ENCODE assay signal across 17 cellular contexts in genomic region chr2:74779587-74780135, GRCh38. TPM values are rescaled to one million over a fixed set of nuclear protein-coding genes. Genes with fewer than 3 reads are reported as not detected.
A peak's percentile ranks its signal among the peaks of the same experiment; 100 is the strongest.
DNase-seq lines count a peak whose midpoint lies in the region; TF ChIP-seq lines count a peak whose summit lies in the region.
"Had no signal": no experiment of that assay in that cellular context is flagged by ENCODE, and none has a peak within 500 bp of the region (broad histone marks: within the 10 kb centered on the region; RNA-seq: fewer than 3 reads in every experiment).

No MANE protein-coding gene starts in this region.

- peaks cover 28% of the 10 kb centered on the region for H3K4me1 Mint-ChIP-seq in endothelial cell (ENCODE audit: unreplicated experiment)

- H3K27me3 Mint-ChIP-seq in endothelial cell (ENCODE audit: unreplicated experiment), result peaks cover 8% of the 10 kb centered on the region

- DNase-seq in DMS53 (lab: John Stamatoyannopoulos, UW), result peak; percentile 69
- DNase-seq in DMS53 treated with DMSO at 0.1 percent for 48 hours (lab: John Stamatoyannopoulos, UW; ENCODE audit: unreplicated experiment), result no peak
- peak; percentile 18 for DNase-seq in DMS79 (lab: John Stamatoyannopoulos, UW)
- no peak for DNase-seq in endothelial cell (ENCODE audit: low spot score)
- DNase-seq in mucosa of gallbladder (ENCODE audit: low spot score), result peak; percentile 19
- no peak for DNase-seq in dermis blood vessel endothelial cell
- DNase-seq in SHP77 treated with DMSO at 0.1 percent for 48 hours (lab: John Stamatoyannopoulos, UW), result no peak
- no peak for DNase-seq in D341Med (ENCODE audit: low spot score)
- DNase-seq: 8988T; CD4-positive, CD25-positive, alpha-beta regulatory T cell; GDM1; H9; Kasumi-1; MM.1S; NCI-H1092; NCI-H2227 treated with DMSO at 0.1 percent for 48 hours; SW 1271 had no signal

- no peaks in the 10 kb centered on the region for H3K9me3 Mint-ChIP-seq in endothelial cell (ENCODE audit: unreplicated experiment)
- H3K9me3 Mint-ChIP-seq: H9 had no signal

- H3K36me3 Mint-ChIP-seq in endothelial cell (ENCODE audit: low read depth, unreplicated experiment), result peaks cover 9% of the 10 kb centered on the region
- H3K36me3 Mint-ChIP-seq: CD4-positive, CD25-positive, alpha-beta regulatory T cell had no signal

- peak overlapping the region; percentile 22 for H3K27ac Mint-ChIP-seq in endothelial cell (ENCODE audit: unreplicated experiment)

- no peak for TF ChIP-seq CTCF in endothelial cell (IDR thresholded peaks at IDR 0.05; ENCODE audit: unreplicated experiment)

- H3K4me3 Mint-ChIP-seq in endothelial cell (ENCODE audit: unreplicated experiment), result no peak overlapping the region
- H3K4me3 Mint-ChIP-seq: CD4-positive, CD25-positive, alpha-beta regulatory T cell; H9 had no signal

RNA-seq across cellular contexts. Expression of gene HK2, which starts 54.3 kb away (rescaled TPM):
- total RNA-seq in endothelial cell (ENCODE audit: unreplicated experiment) (23.2 TPM), mucosa of gallbladder (23.7 TPM), dermis blood vessel endothelial cell (3.1 and 7.6 TPM in 2 replicates)

Comparison
In these comparisons a context has a peak if more than half of its experiments do, and no peak if none do; other contexts are left out.
1. DNase-seq: peak in DMS53 (single experiment), DMS79 (single experiment) and mucosa of gallbladder (single experiment); none in DMS53 treated with DMSO at 0.1 percent for 48 hours (single experiment), endothelial cell (single experiment), dermis blood vessel endothelial cell (single experiment), SHP77 treated with DMSO at 0.1 percent for 48 hours (single experiment) and D341Med (single experiment).